Comparison of ENCODE assay signal across 13 cellular contexts in the genomic region with DNA sequence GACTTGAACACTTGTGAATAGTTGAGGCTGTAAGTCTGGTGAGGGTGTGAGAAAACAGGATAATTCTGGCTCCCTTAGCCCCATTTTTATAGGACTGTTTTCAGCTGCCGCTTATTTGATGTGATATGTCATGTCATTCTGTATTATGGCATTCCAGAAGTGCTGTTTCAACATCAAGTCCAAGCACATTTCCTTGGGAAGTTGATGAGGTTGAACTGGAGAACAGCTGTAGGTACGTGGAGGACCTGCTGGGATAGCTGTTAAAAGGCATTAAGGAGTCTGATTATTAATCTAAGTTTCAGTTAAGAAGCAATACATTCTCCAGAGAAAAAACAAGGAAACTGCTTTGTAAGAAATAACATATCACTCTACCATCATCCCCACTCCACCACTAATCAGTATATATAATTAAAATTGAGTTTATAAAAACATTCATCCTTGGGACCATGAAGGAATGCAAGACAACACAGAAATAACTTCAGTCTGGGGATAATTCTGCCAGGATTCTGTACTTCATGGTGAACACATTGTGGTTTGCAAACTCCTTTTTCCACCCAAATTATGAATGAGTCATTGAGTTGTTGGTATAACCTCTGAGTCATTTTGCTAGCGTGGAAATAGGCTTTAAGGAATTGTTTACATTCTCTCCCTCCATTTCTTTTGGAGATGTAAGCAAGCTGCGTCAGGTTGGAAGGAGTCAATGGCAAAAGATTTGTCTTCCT. TPM values are rescaled to one million over a fixed set of nuclear protein-coding genes. Genes with fewer than 3 reads are reported as not detected.
DNase-seq lines count a peak whose midpoint lies in the region; ATAC-seq and TF ChIP-seq lines count a peak whose summit lies in the region.
"Had no signal": no experiment of that assay in that cellular context is flagged by ENCODE, and none has a peak within 500 bp of the region (broad histone marks: within the 10 kb centered on the region; RNA-seq: fewer than 3 reads in every experiment).

No MANE protein-coding gene starts in this region.

- no TSS peak for BruUV-seq in IMR-90 (replicated peaks; lab: Mats Ljungman, UMichigan)

- H3K9ac ChIP-seq in IMR-90 (ENCODE audit: low read depth, low read length): no peak overlapping the region

- no peaks in the 10 kb centered on the region for H3K36me3 ChIP-seq in IMR-90 (ENCODE audit: control insufficient read depth, insufficient read depth, low read length)
- H3K36me3 ChIP-seq: prostate gland had no signal

- H4K8ac ChIP-seq in IMR-90 (ENCODE audit: low read depth in 2 of 2, low read length in 2 of 2): no peak overlapping the region

- CTCF ChIA-PET in IMR-90 (lab: Yijun Ruan, JAX): interaction anchor here (0.8 kb wide), 1 partner anchor 106 kb away, joined by 3 read pairs; no protein-coding TSS in a partner anchor

- H3K56ac ChIP-seq in IMR-90 (ENCODE audit: extremely low read depth, insufficient read depth, low read length): 0 out of 2 replicates have a peak overlapping the region, but pooled peaks have one; percentile 16

- no peak overlapping the region for H3K4me3 ChIP-seq in IMR-90 (ENCODE audit: insufficient read depth, low read depth, low read length)
- H3K4me3 ChIP-seq: prostate gland had no signal

- WGBS in IMR-90 (ENCODE audit: extremely low coverage in 2 of 2, insufficient read length in 1 of 2), 2 experiments: no CpG with 5 or more reads among the region's 4 CpGs

- peaks cover 6% of the 10 kb centered on the region for H3K4me1 ChIP-seq in IMR-90 (ENCODE audit: control insufficient read depth, insufficient read depth, low read length)
- H3K4me1 ChIP-seq: prostate gland had no signal

- H3K9me3 ChIP-seq in IMR-90 (ENCODE audit: control insufficient read depth, insufficient read depth, low read length): no peaks in the 10 kb centered on the region
- H3K9me3 ChIP-seq: prostate gland had no signal

- H2AK5ac ChIP-seq in IMR-90 (ENCODE audit: low read depth, low read length): peak overlapping the region; percentile 72

- no peak for TF ChIP-seq POLR2A in IMR-90 (IDR thresholded peaks at IDR 0.05; ENCODE audit: low read depth, low read length)

- H3K27me3 ChIP-seq in IMR-90 (ENCODE audit: control insufficient read depth, insufficient read depth, low read length): peaks cover 2% of the 10 kb centered on the region; the same call in 1 of the 2 replicates

- peaks cover 3% of the 10 kb centered on the region; the same call in 1 of the 2 replicates for H4K20me1 ChIP-seq in IMR-90 (ENCODE audit: insufficient read depth, low read length)

- H2AFZ ChIP-seq in IMR-90 (replicated peaks; ENCODE audit: low read length, poor library complexity): no peak overlapping the region

- H4K5ac ChIP-seq in IMR-90 (ENCODE audit: low read depth, low read length): peak overlapping the region; percentile 37; the same call in 1 of the 2 replicates

- peak overlapping the region; percentile 90 for H2BK5ac ChIP-seq in IMR-90 (ENCODE audit: low read depth, low read length, poor library complexity, severe bottlenecking)

- no peak overlapping the region for H2AK9ac ChIP-seq in IMR-90 (replicated peaks; ENCODE audit: low read depth, low read length, poor library complexity)

- POLR2A ChIA-PET in IMR-90 (lab: Charles Lee; ENCODE audit: unreplicated experiment): no interaction called here

- H3K9me1 ChIP-seq in IMR-90 (ENCODE audit: insufficient read depth, low read length): peaks cover 4% of the 10 kb centered on the region

- dilution Hi-C loops in IMR-90 (cut with HindIII; ENCODE audit: low sequenced_read_pairs, unreplicated experiment): no loop called here

- ATAC-seq in IMR-90 (ENCODE audit: low read depth) (peak; percentile 88), HG03108 (IDR thresholded peaks at IDR 0.05; ENCODE audit: unreplicated experiment) (no peak), GM19467 (IDR thresholded peaks at IDR 0.05; ENCODE audit: unreplicated experiment) (no peak)
- ATAC-seq: left lobe of liver had no signal

- no peak for TF ChIP-seq RAD21 in IMR-90 (IDR thresholded peaks at IDR 0.05; ENCODE audit: low read length)

- peak overlapping the region; percentile 64; the same call in 1 of the 2 replicates for H3K4me2 ChIP-seq in IMR-90 (ENCODE audit: low read depth, low read length)

- H2BK15ac ChIP-seq in IMR-90 (ENCODE audit: low read depth, low read length): no peak overlapping the region

- in situ Hi-C loops in Caki2 (cut with HindIII; ENCODE audit: low pct_unique_long_range_greater_than_20kb, low sequenced_read_pairs) (no loop called here), IMR-90 (cut with MboI; ENCODE audit: low sequenced_read_pairs) (no loop called here)

- peak overlapping the region; percentile 75 for H2BK20ac ChIP-seq in IMR-90 (ENCODE audit: low read depth, low read length)

- H3K4me1 Mint-ChIP-seq in mesothelial cell of epicardium: peaks cover 7% of the 10 kb centered on the region

- H3K27me3 Mint-ChIP-seq in mesothelial cell of epicardium (ENCODE audit: low read depth): no peaks in the 10 kb centered on the region

- H3K23ac ChIP-seq in IMR-90 (ENCODE audit: low read depth, low read length): peak overlapping the region; percentile 41; the same call in 1 of the 2 replicates

- H3K18ac ChIP-seq in IMR-90 (ENCODE audit: low read depth, low read length): peak overlapping the region; percentile 79; the same call in 1 of the 2 replicates

- intact Hi-C loops in IMR-90 (cut with micrococcal nuclease): loop anchor here (2.0 to 10.0 kb wide), 3 partner anchors 20 to 382 kb away; no protein-coding TSS in a partner anchor

- H4K91ac ChIP-seq in IMR-90 (ENCODE audit: insufficient read depth, low read depth, low read length): peak overlapping the region; percentile 85; the same call in 1 of the 2 replicates

- H3K14ac ChIP-seq in IMR-90 (replicated peaks; ENCODE audit: low read depth, low read length): no peak overlapping the region

- TF ChIP-seq CTCF in IMR-90 (conservative IDR thresholded peaks at IDR 0.05; ENCODE audit: low read depth, low read length) (no peak), mesothelial cell of epicardium (IDR thresholded peaks at IDR 0.05; ENCODE audit: unreplicated experiment) (no peak), GM20000 (IDR thresholded peaks at IDR 0.05; ENCODE audit: extremely low read depth, missing control alignments) (no peak)

- H3K36me3 Mint-ChIP-seq in mesothelial cell of epicardium: no peaks in the 10 kb centered on the region

- H3K4me3 Mint-ChIP-seq in mesothelial cell of epicardium: no peak overlapping the region

- DNase-seq in Caki2 (ENCODE audit: low read depth) (peak; percentile 66), IMR-90 (peak; percentile 90), astrocyte of the hippocampus (ENCODE audit: low read depth, low spot score) (peak; percentile 84), lung microvascular endothelial cell (ENCODE audit: low read depth in 2 of 2) (peak; percentile 12 to 82), mesothelial cell of epicardium (ENCODE audit: low spot score in 2 of 2, unreplicated experiment in 2 of 2) (no peak), GM20000 (ENCODE audit: low spot score) (no peak)
- DNase-seq: COR-L47, T-helper 2 cell had no signal

- H3K79me1 ChIP-seq in IMR-90 (ENCODE audit: low read depth in 1 of 2, low read length in 2 of 2): no peaks in the 10 kb centered on the region

- no peak overlapping the region for H3K27ac Mint-ChIP-seq in mesothelial cell of epicardium

- H2BK120ac ChIP-seq in IMR-90 (ENCODE audit: low read depth, low read length): peak overlapping the region; percentile 87

- H3K27ac ChIP-seq in IMR-90 (ENCODE audit: insufficient read depth, low read length): peak overlapping the region; percentile 62; the same call in 1 of the 2 replicates
- H3K27ac ChIP-seq: epithelial cell of prostate, prostate gland had no signal

- no peaks in the 10 kb centered on the region for H3K9me3 Mint-ChIP-seq in mesothelial cell of epicardium

- H3K4ac ChIP-seq in IMR-90 (ENCODE audit: low read depth, low read length): peak overlapping the region; percentile 49; the same call in 1 of the 2 replicates

TF ChIP-seq in IMR-90, 13 proteins besides CTCF, POLR2A, EP300 and RAD21:
- TF ChIP-seq RCOR1 (IDR thresholded peaks at IDR 0.05; ENCODE audit: insufficient replicate concordance, low read length) (no peak), BHLHE40 (IDR thresholded peaks at IDR 0.05; ENCODE audit: low read depth, low read length) (no peak; the same call in 1 of the 2 replicates), NFE2L2 (IDR thresholded peaks at IDR 0.05; ENCODE audit: low read depth, low read length) (no peak), CEBPB (IDR thresholded peaks at IDR 0.05; ENCODE audit: low read depth, low read length) (0 out of 2 replicates have a peak, but pooled peaks have one; percentile 2), SMC3 (IDR thresholded peaks at IDR 0.05; ENCODE audit: low read depth, low read length) (no peak), MAZ (IDR thresholded peaks at IDR 0.05; ENCODE audit: borderline replicate concordance, low read depth, low read length) (no peak), RFX5 (IDR thresholded peaks at IDR 0.05; ENCODE audit: low read depth, low read length) (no peak), FOS (IDR thresholded peaks at IDR 0.05; ENCODE audit: low read depth, low read length) (peak; percentile 97), MAFK (IDR thresholded peaks at IDR 0.05; ENCODE audit: low read depth, low read length) (no peak)
- TF ChIP-seq, protein P1, sequence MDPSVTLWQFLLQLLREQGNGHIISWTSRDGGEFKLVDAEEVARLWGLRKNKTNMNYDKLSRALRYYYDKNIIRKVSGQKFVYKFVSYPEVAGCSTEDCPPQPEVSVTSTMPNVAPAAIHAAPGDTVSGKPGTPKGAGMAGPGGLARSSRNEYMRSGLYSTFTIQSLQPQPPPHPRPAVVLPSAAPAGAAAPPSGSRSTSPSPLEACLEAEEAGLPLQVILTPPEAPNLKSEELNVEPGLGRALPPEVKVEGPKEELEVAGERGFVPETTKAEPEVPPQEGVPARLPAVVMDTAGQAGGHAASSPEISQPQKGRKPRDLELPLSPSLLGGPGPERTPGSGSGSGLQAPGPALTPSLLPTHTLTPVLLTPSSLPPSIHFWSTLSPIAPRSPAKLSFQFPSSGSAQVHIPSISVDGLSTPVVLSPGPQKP (IDR thresholded peaks at IDR 0.05; ENCODE audit: borderline replicate concordance, low read depth, low read length): no peak

RNA-seq across cellular contexts. Expression of a gene that starts 39.9 kb away (rescaled TPM):
- not detected in 2 replicates for total RNA-seq in Caki2 (2014; rRNA removed; shearing (Covaris generic); ENCODE audit: low replicate concordance)
- not detected in 2 replicates for total RNA-seq in IMR-90 (2012; rRNA removed)
- polyA plus RNA-seq in IMR-90 (2012; rRNA removed): not detected in 2 replicates
- polyA plus RNA-seq in IMR-90 (2012; cell fraction: cytosol; rRNA removed): not detected in 2 replicates
- polyA plus RNA-seq in IMR-90 (2012; cell fraction: nucleus; rRNA removed; ENCODE audit: low replicate concordance): not detected in 2 replicates
- total RNA-seq in lung microvascular endothelial cell: not detected in 2 replicates
- total RNA-seq in mesothelial cell of epicardium: 0.59 to 0.69 TPM (median 0.66 TPM) in 3 replicates
- total RNA-seq: left lobe of liver had no signal

Comparison
In these comparisons a context has a peak if more than half of its experiments do, and no peak if none do; other contexts are left out.
1. DNase-seq: peak in Caki2 (single experiment), IMR-90 (single experiment), astrocyte of the hippocampus (single experiment) and lung microvascular endothelial cell (2 of 2); none in mesothelial cell of epicardium (0 of 2) and GM20000 (single experiment).